37 cellular contexts compared by ENCODE assay signal in the genomic region with DNA sequence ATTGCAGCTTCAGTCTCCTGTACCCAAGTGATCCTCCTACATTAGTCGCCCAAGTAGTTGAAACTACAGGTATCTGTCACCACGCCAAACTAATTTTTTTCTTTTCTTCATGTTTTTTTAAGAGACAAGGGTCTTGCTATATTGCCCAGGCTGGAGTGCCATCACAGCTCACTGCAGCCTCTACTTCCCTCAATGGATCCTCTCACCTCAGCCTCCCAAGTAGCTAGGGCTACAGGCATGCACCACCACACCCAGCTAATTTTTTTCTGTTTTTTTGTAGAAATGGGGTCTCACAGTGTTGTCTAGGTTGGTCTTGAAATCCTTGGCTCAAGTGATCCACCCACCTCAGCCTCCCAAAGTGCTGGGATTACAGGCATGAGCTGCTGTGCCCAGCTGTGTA.
"Had no signal": no experiment of that assay in that cellular context is flagged by ENCODE, and none has a peak within 500 bp of the region (broad histone marks: within the 10 kb centered on the region; RNA-seq: fewer than 3 reads in every experiment).

No MANE protein-coding gene starts in this region.

- DNase-seq: activated CD4-positive, alpha-beta T cell treated with anti-CD3 and anti-CD28 coated beads for 36 hours; activated CD4-positive, alpha-beta T cell treated with anti-CD3 and anti-CD28 coated beads, Interleukin-2, amount 10 ng/mL, durations not matched to agents 24 days and 14 days; activated CD4-positive, alpha-beta T cell treated with anti-CD3 and anti-CD28 coated beads, Interleukin-2, amount 50 U/mL, for 48 hours; activated CD4-positive, CD25-positive, alpha-beta regulatory T cell; activated CD4-positive, CD25-positive, alpha-beta regulatory T cell treated with anti-CD3 and anti-CD28 coated beads, Interleukin-2, amount 50 U/mL, for 72 hours; activated CD8-positive, alpha-beta memory T cell treated with anti-CD3 and anti-CD28 coated beads for 24 hours; activated CD8-positive, alpha-beta T cell treated with anti-CD3 and anti-CD28 coated beads for 36 hours; activated effector memory CD4-positive, alpha-beta T cell treated with anti-CD3 and anti-CD28 coated beads, Interleukin-2, amount 50 U/mL, for 16 hours; activated naive CD4-positive, alpha-beta T cell treated with anti-CD3 and anti-CD28 coated beads for 36 hours; activated naive CD8-positive, alpha-beta T cell treated with anti-CD3 and anti-CD28 coated beads for 36 hours; activated naive CD8-positive, alpha-beta T cell treated with anti-CD3 and anti-CD28 coated beads, Interleukin-2, amount 50 U/mL, for 24 hours; activated T-cell treated with anti-CD3 and anti-CD28 coated beads, Interleukin-2, amount 50 U/mL, for 4 hours; amygdala; aorta; body of pancreas; central memory CD4-positive, alpha-beta T cell; cerebellar nuclear complex; colonic mucosa; effector CD8-positive, alpha-beta T cell; esophagus squamous epithelium; foreskin melanocyte; head of caudate nucleus; SW 1271; T-cell; T-helper 9 cell; WERI-Rb-1 had no signal

- H3K9me3 ChIP-seq: adrenal gland, body of pancreas, colonic mucosa, esophagus squamous epithelium, gastroesophageal sphincter had no signal

- H3K36me3 ChIP-seq: adrenal gland, cardiac muscle cell, colonic mucosa, esophagus squamous epithelium, gastroesophageal sphincter had no signal

- H3K4me3 Mint-ChIP-seq: activated CD4-positive, alpha-beta T cell treated with anti-CD3 and anti-CD28 coated beads for 36 hours; activated CD4-positive, alpha-beta T cell treated with anti-CD3 and anti-CD28 coated beads, Interleukin-2, amount 10 ng/mL, durations not matched to agents 24 days and 14 days; activated CD8-positive, alpha-beta T cell treated with anti-CD3 and anti-CD28 coated beads for 36 hours; activated naive CD4-positive, alpha-beta T cell treated with anti-CD3 and anti-CD28 coated beads for 36 hours; activated naive CD4-positive, alpha-beta T cell treated with anti-CD3 and anti-CD28 coated beads, Interleukin-2, amount 50 U/mL, for 24 hours; activated naive CD8-positive, alpha-beta T cell treated with anti-CD3 and anti-CD28 coated beads for 36 hours; activated naive CD8-positive, alpha-beta T cell treated with anti-CD3 and anti-CD28 coated beads, Interleukin-2, amount 50 U/mL, for 24 hours; activated T-cell treated with anti-CD3 and anti-CD28 coated beads, Interleukin-2, amount 50 U/mL, for 4 hours; activated T-helper 1 cell treated with anti-CD3 and anti-CD28 coated beads, Interleukin-12 subunit alpha, Interleukin-12 subunit beta, Interleukin-2, Interleukin-4 antibody, amounts not matched to agents 30 ng/mL and 10 ng/mL and 1 ng/mL, durations not matched to agents 14 hours and 24 hours and 36 hours; T-cell; T-helper 1 cell treated with Interleukin-12 subunit alpha and Interleukin-12 subunit beta and Interleukin-4 antibody, amounts not matched to agents 30 μg/mL and 1 μg/mL, for 36 hours had no signal

- H3K27me3 ChIP-seq: adrenal gland, body of pancreas, cardiac muscle cell, colonic mucosa, esophagus squamous epithelium, gastroesophageal sphincter had no signal

- H3K4me3 ChIP-seq: adrenal gland, body of pancreas, cardiac muscle cell, colonic mucosa, esophagus squamous epithelium, gastroesophageal sphincter had no signal

- H3K27me3 Mint-ChIP-seq: activated CD4-positive, alpha-beta T cell treated with anti-CD3 and anti-CD28 coated beads for 36 hours; activated CD4-positive, alpha-beta T cell treated with anti-CD3 and anti-CD28 coated beads, Interleukin-2, amount 10 ng/mL, durations not matched to agents 24 days and 14 days; activated CD8-positive, alpha-beta T cell treated with anti-CD3 and anti-CD28 coated beads for 36 hours; activated naive CD4-positive, alpha-beta T cell treated with anti-CD3 and anti-CD28 coated beads, Interleukin-2, amount 50 U/mL, for 24 hours; activated naive CD8-positive, alpha-beta T cell treated with anti-CD3 and anti-CD28 coated beads for 36 hours; activated naive CD8-positive, alpha-beta T cell treated with anti-CD3 and anti-CD28 coated beads, Interleukin-2, amount 50 U/mL, for 24 hours; T-cell had no signal

- ATAC-seq: activated CD4-positive, alpha-beta T cell treated with anti-CD3 and anti-CD28 coated beads for 36 hours; activated CD8-positive, alpha-beta T cell treated with anti-CD3 and anti-CD28 coated beads for 36 hours; activated naive CD8-positive, alpha-beta T cell treated with anti-CD3 and anti-CD28 coated beads, Interleukin-2, amount 50 U/mL, for 24 hours; activated T-cell treated with anti-CD3 and anti-CD28 coated beads, Interleukin-2, amount 50 U/mL, for 4 hours; body of pancreas; gastroesophageal sphincter; T-cell had no signal

- FAIRE-seq: endometrium, endothelial cell of umbilical vein, TTC549 had no signal

- H3K4me1 ChIP-seq: colonic mucosa had no signal

- H3K27ac ChIP-seq: adrenal gland, body of pancreas, cardiac muscle cell, colonic mucosa, epithelial cell of prostate, esophagus squamous epithelium, gastroesophageal sphincter, WERI-Rb-1 had no signal

- H3K9me3 Mint-ChIP-seq: activated CD4-positive, alpha-beta T cell treated with anti-CD3 and anti-CD28 coated beads, Interleukin-2, amount 10 ng/mL, durations not matched to agents 24 days and 14 days; activated CD8-positive, alpha-beta T cell treated with anti-CD3 and anti-CD28 coated beads for 36 hours; activated naive CD4-positive, alpha-beta T cell treated with anti-CD3 and anti-CD28 coated beads for 36 hours; activated naive CD4-positive, alpha-beta T cell treated with anti-CD3 and anti-CD28 coated beads, Interleukin-2, amount 50 U/mL, for 24 hours; activated T-cell treated with anti-CD3 and anti-CD28 coated beads, Interleukin-2, amount 50 U/mL, for 4 hours; activated T-helper 1 cell treated with anti-CD3 and anti-CD28 coated beads, Interleukin-12 subunit alpha, Interleukin-12 subunit beta, Interleukin-2, Interleukin-4 antibody, amounts not matched to agents 30 ng/mL and 10 ng/mL and 1 ng/mL, durations not matched to agents 14 hours and 24 hours and 36 hours; activated T-helper 2 cell treated with anti-CD3 and anti-CD28 coated beads, Interferon-gamma antibody, Interleukin-2, Interleukin-4, amounts not matched to agents 10 μg/mL and 5 μg/mL and 100 μg/mL, durations not matched to agents 14 hours and 24 hours and 36 hours; T-helper 1 cell treated with Interleukin-12 subunit alpha and Interleukin-12 subunit beta and Interleukin-4 antibody, amounts not matched to agents 30 μg/mL and 1 μg/mL, for 36 hours had no signal

- H3K27ac Mint-ChIP-seq: activated CD4-positive, alpha-beta T cell treated with anti-CD3 and anti-CD28 coated beads for 36 hours; activated CD4-positive, alpha-beta T cell treated with anti-CD3 and anti-CD28 coated beads, Interleukin-2, amount 10 ng/mL, durations not matched to agents 24 days and 14 days; activated CD8-positive, alpha-beta T cell treated with anti-CD3 and anti-CD28 coated beads for 36 hours; activated naive CD4-positive, alpha-beta T cell treated with anti-CD3 and anti-CD28 coated beads for 36 hours; activated naive CD4-positive, alpha-beta T cell treated with anti-CD3 and anti-CD28 coated beads, Interleukin-2, amount 50 U/mL, for 24 hours; activated naive CD8-positive, alpha-beta T cell treated with anti-CD3 and anti-CD28 coated beads for 36 hours; activated naive CD8-positive, alpha-beta T cell treated with anti-CD3 and anti-CD28 coated beads, Interleukin-2, amount 50 U/mL, for 24 hours; activated T-helper 1 cell treated with anti-CD3 and anti-CD28 coated beads, Interleukin-12 subunit alpha, Interleukin-12 subunit beta, Interleukin-2, Interleukin-4 antibody, amounts not matched to agents 30 ng/mL and 10 ng/mL and 1 ng/mL, durations not matched to agents 14 hours and 24 hours and 36 hours; activated T-helper 2 cell treated with anti-CD3 and anti-CD28 coated beads, Interferon-gamma antibody, Interleukin-2, Interleukin-4, amounts not matched to agents 10 μg/mL and 5 μg/mL and 100 μg/mL, durations not matched to agents 14 hours and 24 hours and 36 hours; T-helper 1 cell treated with Interleukin-12 subunit alpha and Interleukin-12 subunit beta and Interleukin-4 antibody, amounts not matched to agents 30 μg/mL and 1 μg/mL, for 36 hours had no signal
